ENCODE assay signal across 10 cellular contexts in the genomic region with DNA sequence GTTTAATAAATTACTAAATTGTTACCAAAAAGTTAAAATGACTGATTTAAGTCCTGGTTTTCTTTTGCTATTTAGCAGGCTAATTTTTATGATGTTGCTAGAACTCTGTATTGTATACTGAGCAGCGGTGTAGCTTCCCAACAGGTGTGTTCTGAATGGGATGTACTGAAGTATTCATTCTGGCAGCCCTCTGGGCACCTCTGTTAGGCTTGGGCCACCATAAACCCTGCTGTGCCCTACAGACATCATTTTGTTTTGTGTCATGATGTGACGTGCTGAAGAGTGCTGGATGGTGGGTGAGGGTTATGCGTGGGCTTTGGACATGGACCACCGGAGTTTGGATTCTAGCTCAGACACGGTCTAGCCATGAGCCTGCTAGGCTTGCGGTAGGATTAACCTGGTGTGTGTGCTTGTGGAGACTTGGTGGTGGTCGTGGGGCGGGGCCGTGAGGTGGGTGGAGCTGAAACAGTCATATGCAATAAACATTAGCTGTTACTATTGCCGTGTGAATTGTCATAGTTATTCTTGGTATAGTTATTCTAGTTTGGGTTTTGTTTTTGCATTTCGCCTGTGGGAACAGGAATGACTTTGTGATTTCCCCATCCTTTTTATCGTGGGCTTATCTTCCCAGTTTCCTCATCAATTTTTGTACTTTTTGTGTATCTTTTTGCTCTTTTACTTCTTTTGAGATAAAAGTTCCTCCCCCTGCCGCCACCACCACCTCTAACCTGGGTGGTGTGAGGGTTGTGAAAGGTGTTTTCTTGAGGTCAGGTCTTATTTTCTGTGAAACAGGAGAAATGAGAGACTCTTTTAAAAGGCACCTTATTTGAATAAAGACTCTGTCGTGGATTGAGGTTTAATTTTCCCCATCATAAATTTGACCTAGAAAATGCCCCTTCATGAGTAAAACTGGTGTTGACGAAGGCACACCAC.
DNase-seq lines count a peak whose midpoint lies in the region; ATAC-seq lines count a peak whose summit lies in the region.
"Had no signal": no experiment of that assay in that cellular context is flagged by ENCODE, and none has a peak within 500 bp of the region (broad histone marks: within the 10 kb centered on the region; RNA-seq: fewer than 3 reads in every experiment).

No MANE protein-coding gene starts in this region.

- peaks cover 30% of the 10 kb centered on the region for H3K79me2 ChIP-seq in Karpas-422 (ENCODE audit: low read length)

- H3K9me2 ChIP-seq in Karpas-422 (replicated peaks; ENCODE audit: insufficient read depth, low read length): no peaks in the 10 kb centered on the region

- no peak overlapping the region for H3K4me3 ChIP-seq in Karpas-422 (ENCODE audit: low read length)
- H3K4me3 ChIP-seq: body of pancreas had no signal

- no peaks in the 10 kb centered on the region for H3K27me3 Mint-ChIP-seq in natural killer cell treated with Interleukin-12 subunit alpha and Interleukin-12 subunit beta and Interleukin-15 and Interleukin-18, amount 100 ng/mL, for 72 hours

- H4K20me1 ChIP-seq in Karpas-422 (ENCODE audit: insufficient read depth, low read depth, low read length): 0 out of 2 replicates have a peak, but pooled peaks cover 6% of the 10 kb centered on the region

- no peak overlapping the region for H3K9ac ChIP-seq in Karpas-422 (ENCODE audit: low read length)

- no peaks in the 10 kb centered on the region for H3K9me3 ChIP-seq in Karpas-422 (ENCODE audit: low read length)
- H3K9me3 ChIP-seq: body of pancreas had no signal

- peaks cover 20% of the 10 kb centered on the region for H3K4me1 ChIP-seq in Karpas-422 (ENCODE audit: low read length)
- H3K4me1 ChIP-seq: body of pancreas had no signal

- no peak overlapping the region for H2AFZ ChIP-seq in Karpas-422 (ENCODE audit: low read length)

- no peaks in the 10 kb centered on the region for H3K27me3 ChIP-seq in Karpas-422 (ENCODE audit: low read length)
- H3K27me3 ChIP-seq: body of pancreas had no signal

- peaks cover 51% of the 10 kb centered on the region for H3K36me3 Mint-ChIP-seq in natural killer cell treated with Interleukin-12 subunit alpha and Interleukin-12 subunit beta and Interleukin-15 and Interleukin-18, amount 100 ng/mL, for 72 hours

- ATAC-seq in natural killer cell treated with Interleukin-12 subunit alpha and Interleukin-12 subunit beta and Interleukin-15 and Interleukin-18, amount 100 ng/mL, for 72 hours: peak; percentile 57 to 95
- ATAC-seq in GM21576 (IDR thresholded peaks at IDR 0.05; ENCODE audit: unreplicated experiment): no peak

- H3K27ac Mint-ChIP-seq in natural killer cell treated with Interleukin-12 subunit alpha and Interleukin-12 subunit beta and Interleukin-15 and Interleukin-18, amount 100 ng/mL, for 72 hours: peak overlapping the region; percentile 86 to 90

- intact Hi-C loops in head of caudate nucleus (cut with DNase I): loop anchor here (5.0 kb wide), 1 partner anchor 158 kb away; no protein-coding TSS in a partner anchor

- no peak overlapping the region for H3K27ac ChIP-seq in Karpas-422 (ENCODE audit: low read length)
- H3K27ac ChIP-seq: body of pancreas, HL-60 had no signal

- DNase-seq in activated CD4-positive, alpha-beta T cell treated with anti-CD3 and anti-CD28 coated beads for 48 hours: peak; percentile 17
- DNase-seq in activated CD4-positive, alpha-beta T cell treated with anti-CD3 and anti-CD28 coated beads, Interleukin-2, amount 50 U/mL, for 48 hours: no peak
- DNase-seq in HT-29 (ENCODE audit: low spot score) (peak; percentile 5), activated gamma-delta T cell (lab: John Stamatoyannopoulos, UW) (peak; percentile 32), head of caudate nucleus (no peak), Karpas-422 (no peak)
- peak; percentile 89 for DNase-seq in natural killer cell treated with Interleukin-12 subunit alpha and Interleukin-12 subunit beta and Interleukin-15 and Interleukin-18, amount 100 ng/mL, for 72 hours (ENCODE audit: low spot score)

- H3K4me3 Mint-ChIP-seq in natural killer cell treated with Interleukin-12 subunit alpha and Interleukin-12 subunit beta and Interleukin-15 and Interleukin-18, amount 100 ng/mL, for 72 hours: peak overlapping the region; percentile 28

- H3K36me3 ChIP-seq in Karpas-422 (ENCODE audit: insufficient read depth, low read length): 0 out of 2 replicates have a peak, but pooled peaks cover 6% of the 10 kb centered on the region

- no peak overlapping the region for H3K4me2 ChIP-seq in Karpas-422 (ENCODE audit: low read depth, low read length, poor library complexity, severe bottlenecking)

- no peaks in the 10 kb centered on the region for H3K9me3 Mint-ChIP-seq in natural killer cell treated with Interleukin-12 subunit alpha and Interleukin-12 subunit beta and Interleukin-15 and Interleukin-18, amount 100 ng/mL, for 72 hours

- H3K4me1 Mint-ChIP-seq in natural killer cell treated with Interleukin-12 subunit alpha and Interleukin-12 subunit beta and Interleukin-15 and Interleukin-18, amount 100 ng/mL, for 72 hours (ENCODE audit: low read depth in 2 of 2): peaks cover 60 to 68% of the 10 kb centered on the region in 2 donors

Comparison
In these comparisons a context has a peak if more than half of its experiments do, and no peak if none do; other contexts are left out.
1. DNase-seq: peak in activated CD4-positive, alpha-beta T cell treated with anti-CD3 and anti-CD28 coated beads for 48 hours (single experiment), HT-29 (single experiment), activated gamma-delta T cell (single experiment) and natural killer cell treated with Interleukin-12 subunit alpha and Interleukin-12 subunit beta and Interleukin-15 and Interleukin-18, amount 100 ng/mL, for 72 hours (single experiment); none in activated CD4-positive, alpha-beta T cell treated with anti-CD3 and anti-CD28 coated beads, Interleukin-2, amount 50 U/mL, for 48 hours (0 of 2), head of caudate nucleus (0 of 42) and Karpas-422 (single experiment).